In the genomic region with DNA sequence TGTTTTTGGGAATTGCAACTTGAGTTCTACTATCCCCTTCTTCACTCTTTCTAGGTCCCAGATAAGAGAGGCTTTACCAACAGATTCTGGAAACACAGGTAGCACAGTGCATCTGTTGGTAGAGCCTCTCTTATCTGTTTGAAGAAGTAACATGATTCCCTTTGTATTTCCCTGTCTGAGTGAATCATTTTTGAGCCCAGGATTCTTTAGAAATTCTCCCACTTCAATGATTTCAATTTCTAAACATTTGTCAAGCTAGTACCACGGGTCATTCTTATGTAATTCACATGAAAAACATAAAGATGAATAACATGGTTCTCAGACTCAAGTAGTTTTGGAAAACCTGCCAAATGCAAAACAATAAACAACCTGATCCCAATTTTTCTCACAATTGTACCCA, we compare ENCODE assay signal across 20 cellular contexts.
"Had no signal": no experiment of that assay in that cellular context is flagged by ENCODE, and none has a peak within 500 bp of the region (broad histone marks: within the 10 kb centered on the region; RNA-seq: fewer than 3 reads in every experiment).

No MANE protein-coding gene starts in this region.

- DNase-seq: activated CD4-positive, alpha-beta memory T cell treated with anti-CD3 and anti-CD28 coated beads for 36 hours; activated CD4-positive, alpha-beta T cell treated with anti-CD3 and anti-CD28 coated beads for 48 hours; activated CD8-positive, alpha-beta memory T cell treated with anti-CD3 and anti-CD28 coated beads, Interleukin-2, amount 50 U/mL, for 4 hours; activated effector memory CD4-positive, alpha-beta T cell treated with anti-CD3 and anti-CD28 coated beads, Interleukin-2, amount 50 U/mL, for 16 hours; activated naive CD4-positive, alpha-beta T cell treated with anti-CD3 and anti-CD28 coated beads for 36 hours; activated naive CD8-positive, alpha-beta T cell treated with anti-CD3 and anti-CD28 coated beads, Interleukin-2, amount 10 ng/mL, durations not matched to agents 7 days and 5 days; activated T-cell treated with anti-CD3 and anti-CD28 coated beads, Interleukin-2, amount 50 U/mL, for 1 hour; amniotic stem cell; central memory CD4-positive, alpha-beta T cell; endodermal cell; heart right ventricle; left ventricle myocardium superior; mucosa of descending colon; stimulated activated CD4-positive, alpha-beta T cell treated with anti-CD3 and anti-CD28 coated beads, Interleukin-2, amount 100 ng/mL, for 24 hours; stimulated activated naive B cell treated with anti-CD40 and anti-IgM and Interleukin-4, amounts not matched to agents 10 μg/mL and 1 μg/mL and 100 μg/mL, for 72 hours; stomach; T1000; thyroid gland; upper lobe of left lung; WERI-Rb-1 had no signal
